8 cellular contexts compared by ENCODE assay signal in genomic region chr20:30723511-30723910, GRCh38.
DNase-seq lines count a peak whose midpoint lies in the region; ATAC-seq and TF ChIP-seq lines count a peak whose summit lies in the region.
"Not testable (repeated sequence)": the region's sequence is repeated elsewhere in the genome, so short reads cannot be mapped to it uniquely, and the experiment has no call there.

No MANE protein-coding gene starts in this region.

- H3K27ac ChIP-seq in CD4-positive, alpha-beta T cell (ENCODE audit: low read depth, low read length) = not testable (repeated sequence)
- H3K27ac ChIP-seq in stomach = peak overlapping the region in 1 of 5 donors; percentile 46

- peak overlapping the region; percentile 50 for H3K9ac ChIP-seq in mucosa of stomach (ENCODE audit: low read length)

- not testable (repeated sequence) for TF ChIP-seq POLR2A in stomach (IDR thresholded peaks at IDR 0.05)

- TF ChIP-seq CTCF in CD4-positive, alpha-beta T cell (IDR thresholded peaks at IDR 0.05); LNCaP clone FGC (IDR thresholded peaks at IDR 0.05; ENCODE audit: control insufficient read depth, extremely low read depth, insufficient read depth); epithelial cell of proximal tubule (conservative IDR thresholded peaks at IDR 0.05; ENCODE audit: low read depth, low read length); stomach (IDR thresholded peaks at IDR 0.05): not testable (repeated sequence)

- H3K36me3 Mint-ChIP-seq in CD4-positive, alpha-beta T cell (ENCODE audit: low read depth); activated CD4-positive, alpha-beta T cell treated with anti-CD3 and anti-CD28 coated beads, Interleukin-2, amount 10 ng/mL, durations not matched to agents 24 days and 14 days (ENCODE audit: low read depth); activated naive CD8-positive, alpha-beta T cell treated with anti-CD3 and anti-CD28 coated beads, Interleukin-2, amount 10 ng/mL, durations not matched to agents 7 days and 5 days: not testable (repeated sequence)

- H3K36me3 ChIP-seq in mucosa of stomach (ENCODE audit: control insufficient read depth, insufficient read depth, low read length); stomach: not testable (repeated sequence)

- CTCF ChIA-PET in CD4-positive, alpha-beta T cell (lab: Charles Lee) = not testable (repeated sequence)

- POLR2A ChIA-PET in CD4-positive, alpha-beta T cell (lab: Charles Lee); activated naive CD8-positive, alpha-beta T cell treated with anti-CD3 and anti-CD28 coated beads, Interleukin-2, amount 10 ng/mL, durations not matched to agents 7 days and 5 days (lab: Charles Lee): not testable (repeated sequence)

- not testable (repeated sequence) for H3K27me3 ChIP-seq in CD4-positive, alpha-beta T cell (ENCODE audit: control insufficient read depth, insufficient read depth, low read length); mucosa of stomach (ENCODE audit: control insufficient read depth, insufficient read depth, low read length)
- H3K27me3 ChIP-seq in stomach = peaks cover 0 to 15% (median 0%) of the 10 kb centered on the region in 3 donors

- not testable (repeated sequence) for H3K27ac Mint-ChIP-seq in CD4-positive, alpha-beta T cell
- peak overlapping the region; percentile 76 for H3K27ac Mint-ChIP-seq in activated CD4-positive, alpha-beta T cell treated with anti-CD3 and anti-CD28 coated beads, Interleukin-2, amount 10 ng/mL, durations not matched to agents 24 days and 14 days
- H3K27ac Mint-ChIP-seq in activated naive CD8-positive, alpha-beta T cell treated with anti-CD3 and anti-CD28 coated beads, Interleukin-2, amount 10 ng/mL, durations not matched to agents 7 days and 5 days = peak overlapping the region; percentile 90

- not testable (repeated sequence) for ATAC-seq in CD4-positive, alpha-beta T cell (ENCODE audit: poor library complexity); activated naive CD8-positive, alpha-beta T cell treated with anti-CD3 and anti-CD28 coated beads, Interleukin-2, amount 10 ng/mL, durations not matched to agents 7 days and 5 days (ENCODE audit: low read depth)

- not testable (repeated sequence) for H3K4me1 ChIP-seq in mucosa of stomach (ENCODE audit: control insufficient read depth, insufficient read depth, low read length); stomach

- H3K27me3 Mint-ChIP-seq in CD4-positive, alpha-beta T cell; activated CD4-positive, alpha-beta T cell treated with anti-CD3 and anti-CD28 coated beads, Interleukin-2, amount 10 ng/mL, durations not matched to agents 24 days and 14 days; activated naive CD8-positive, alpha-beta T cell treated with anti-CD3 and anti-CD28 coated beads, Interleukin-2, amount 10 ng/mL, durations not matched to agents 7 days and 5 days: not testable (repeated sequence)

- DNase-seq in CD4-positive, alpha-beta T cell; LNCaP clone FGC (ENCODE audit: low read depth); epithelial cell of proximal tubule (ENCODE audit: low read depth); stomach: not testable (repeated sequence)
- DNase-seq in activated CD4-positive, alpha-beta T cell treated with anti-CD3 and anti-CD28 coated beads, Interleukin-2, amount 10 ng/mL, durations not matched to agents 24 days and 14 days = peak; percentile 53
- peak; percentile 41 for DNase-seq in activated naive CD8-positive, alpha-beta T cell treated with anti-CD3 and anti-CD28 coated beads, Interleukin-2, amount 10 ng/mL, durations not matched to agents 7 days and 5 days

- TF ChIP-seq EP300 in stomach (IDR thresholded peaks at IDR 0.05) = not testable (repeated sequence)

- 6 to 29% (median 14%) methylated on average over 18 to 27 of the region's 27 CpGs for WGBS in stomach, 5 donors

- H3K9me3 ChIP-seq in CD4-positive, alpha-beta T cell (ENCODE audit: control insufficient read depth, low read length); iPS-18c (ENCODE audit: control insufficient read depth, insufficient read depth, low read length); mucosa of stomach (ENCODE audit: control insufficient read depth, low read length): not testable (repeated sequence)
- peaks cover 0 to 29% (median 0%) of the 10 kb centered on the region in 4 donors for H3K9me3 ChIP-seq in stomach

- peak overlapping the region; percentile 58 for H3K4me3 Mint-ChIP-seq in CD4-positive, alpha-beta T cell
- peak overlapping the region; percentile 81 for H3K4me3 Mint-ChIP-seq in activated CD4-positive, alpha-beta T cell treated with anti-CD3 and anti-CD28 coated beads, Interleukin-2, amount 10 ng/mL, durations not matched to agents 24 days and 14 days
- peak overlapping the region; percentile 90 for H3K4me3 Mint-ChIP-seq in activated naive CD8-positive, alpha-beta T cell treated with anti-CD3 and anti-CD28 coated beads, Interleukin-2, amount 10 ng/mL, durations not matched to agents 7 days and 5 days

- H3K4me3 ChIP-seq in LNCaP clone FGC (ENCODE audit: low read depth, low read length) (peak overlapping the region; percentile 53), epithelial cell of proximal tubule (ENCODE audit: low read depth, low read length) (peak overlapping the region; percentile 61), iPS-18c (ENCODE audit: insufficient read depth, low read depth, low read length) (peak overlapping the region; percentile 46; the same call in 1 of the 2 replicates), mucosa of stomach (ENCODE audit: low read length) (peak overlapping the region; percentile 36), stomach (peak overlapping the region; percentile 3 to 46 (median 34))

- H3K4me1 Mint-ChIP-seq in CD4-positive, alpha-beta T cell (ENCODE audit: low read depth); activated CD4-positive, alpha-beta T cell treated with anti-CD3 and anti-CD28 coated beads, Interleukin-2, amount 10 ng/mL, durations not matched to agents 24 days and 14 days; activated naive CD8-positive, alpha-beta T cell treated with anti-CD3 and anti-CD28 coated beads, Interleukin-2, amount 10 ng/mL, durations not matched to agents 7 days and 5 days: not testable (repeated sequence)

- intact Hi-C loops in CD4-positive, alpha-beta T cell (cut with DNase I, micrococcal nuclease); activated CD4-positive, alpha-beta T cell treated with anti-CD3 and anti-CD28 coated beads, Interleukin-2, amount 10 ng/mL, durations not matched to agents 24 days and 14 days (cut with micrococcal nuclease); stomach (cut with DNase I; ENCODE audit: low total_unique reads): not testable (repeated sequence)

- H3K9me3 Mint-ChIP-seq in CD4-positive, alpha-beta T cell; activated CD4-positive, alpha-beta T cell treated with anti-CD3 and anti-CD28 coated beads, Interleukin-2, amount 10 ng/mL, durations not matched to agents 24 days and 14 days; activated naive CD8-positive, alpha-beta T cell treated with anti-CD3 and anti-CD28 coated beads, Interleukin-2, amount 10 ng/mL, durations not matched to agents 7 days and 5 days: not testable (repeated sequence)
